8 cellular contexts compared by ENCODE assay signal in genomic region chr3:12965999-12966846, GRCh38.
DNase-seq lines count a peak whose midpoint lies in the region; ATAC-seq lines count a peak whose summit lies in the region.

No MANE protein-coding gene starts in this region.

- H3K27me3 Mint-ChIP-seq in activated T-helper 17 cell treated with anti-CD3 and anti-CD28 coated beads, Interleukin-2, amount 50 U/mL, for 72 hours = no peaks in the 10 kb centered on the region
- H3K27me3 Mint-ChIP-seq in stimulated activated naive B cell treated with anti-CD40 and anti-IgM and Interleukin-4, amounts not matched to agents 10 μg/mL and 1 μg/mL and 100 μg/mL, for 72 hours = no peaks in the 10 kb centered on the region

- H3K4me3 ChIP-seq in iPS-18c (ENCODE audit: insufficient read depth, low read depth, low read length) = peak overlapping the region; percentile 84

- no peaks in the 10 kb centered on the region for H3K36me3 Mint-ChIP-seq in activated T-helper 17 cell treated with anti-CD3 and anti-CD28 coated beads, Interleukin-2, amount 50 U/mL, for 72 hours (ENCODE audit: low read depth)
- peaks cover 15 to 51% of the 10 kb centered on the region in 2 donors for H3K36me3 Mint-ChIP-seq in stimulated activated naive B cell treated with anti-CD40 and anti-IgM and Interleukin-4, amounts not matched to agents 10 μg/mL and 1 μg/mL and 100 μg/mL, for 72 hours

- H3K4me3 Mint-ChIP-seq in activated T-helper 17 cell treated with anti-CD3 and anti-CD28 coated beads, Interleukin-2, amount 50 U/mL, for 72 hours = peak overlapping the region; percentile 73
- H3K4me3 Mint-ChIP-seq in stimulated activated naive B cell treated with anti-CD40 and anti-IgM and Interleukin-4, amounts not matched to agents 10 μg/mL and 1 μg/mL and 100 μg/mL, for 72 hours = peak overlapping the region; percentile 71 to 85

- DNase-seq in HuH-7.5 (ENCODE audit: low spot score) (peak; percentile 79), GM19240 (ENCODE audit: insufficient read length, low spot score) (no peak), COLO829 (ENCODE audit: low spot score) (no peak)
- no peak for DNase-seq in stimulated activated naive B cell treated with anti-CD40 and anti-IgM and Interleukin-4, amounts not matched to agents 10 μg/mL and 1 μg/mL and 100 μg/mL, for 72 hours

- no peak for ATAC-seq in activated T-helper 17 cell treated with anti-CD3 and anti-CD28 coated beads, Interleukin-2, amount 50 U/mL, for 72 hours (replicated peaks)
- no peak for ATAC-seq in stimulated activated naive B cell treated with anti-CD40 and anti-IgM and Interleukin-4, amounts not matched to agents 10 μg/mL and 1 μg/mL and 100 μg/mL, for 72 hours (replicated peaks)
- ATAC-seq in GM19452 (IDR thresholded peaks at IDR 0.05; ENCODE audit: unreplicated experiment) (no peak), HG03039 (IDR thresholded peaks at IDR 0.05; ENCODE audit: unreplicated experiment) (no peak)

- H3K4me1 Mint-ChIP-seq in activated T-helper 17 cell treated with anti-CD3 and anti-CD28 coated beads, Interleukin-2, amount 50 U/mL, for 72 hours = peaks cover 61% of the 10 kb centered on the region
- H3K4me1 Mint-ChIP-seq in stimulated activated naive B cell treated with anti-CD40 and anti-IgM and Interleukin-4, amounts not matched to agents 10 μg/mL and 1 μg/mL and 100 μg/mL, for 72 hours = peaks cover 79 to 95% of the 10 kb centered on the region in 2 donors

- H3K9me3 Mint-ChIP-seq in activated T-helper 17 cell treated with anti-CD3 and anti-CD28 coated beads, Interleukin-2, amount 50 U/mL, for 72 hours = no peaks in the 10 kb centered on the region
- peaks cover 0 to 1% of the 10 kb centered on the region in 2 donors for H3K9me3 Mint-ChIP-seq in stimulated activated naive B cell treated with anti-CD40 and anti-IgM and Interleukin-4, amounts not matched to agents 10 μg/mL and 1 μg/mL and 100 μg/mL, for 72 hours

- H3K27ac Mint-ChIP-seq in activated T-helper 17 cell treated with anti-CD3 and anti-CD28 coated beads, Interleukin-2, amount 50 U/mL, for 72 hours = peak overlapping the region; percentile 43
- H3K27ac Mint-ChIP-seq in stimulated activated naive B cell treated with anti-CD40 and anti-IgM and Interleukin-4, amounts not matched to agents 10 μg/mL and 1 μg/mL and 100 μg/mL, for 72 hours = peak overlapping the region; percentile 83

- no peaks in the 10 kb centered on the region for H3K9me3 ChIP-seq in iPS-18c (ENCODE audit: control insufficient read depth, insufficient read depth, low read length)
